ENCODE assay signal across 17 cellular contexts in the genomic region with DNA sequence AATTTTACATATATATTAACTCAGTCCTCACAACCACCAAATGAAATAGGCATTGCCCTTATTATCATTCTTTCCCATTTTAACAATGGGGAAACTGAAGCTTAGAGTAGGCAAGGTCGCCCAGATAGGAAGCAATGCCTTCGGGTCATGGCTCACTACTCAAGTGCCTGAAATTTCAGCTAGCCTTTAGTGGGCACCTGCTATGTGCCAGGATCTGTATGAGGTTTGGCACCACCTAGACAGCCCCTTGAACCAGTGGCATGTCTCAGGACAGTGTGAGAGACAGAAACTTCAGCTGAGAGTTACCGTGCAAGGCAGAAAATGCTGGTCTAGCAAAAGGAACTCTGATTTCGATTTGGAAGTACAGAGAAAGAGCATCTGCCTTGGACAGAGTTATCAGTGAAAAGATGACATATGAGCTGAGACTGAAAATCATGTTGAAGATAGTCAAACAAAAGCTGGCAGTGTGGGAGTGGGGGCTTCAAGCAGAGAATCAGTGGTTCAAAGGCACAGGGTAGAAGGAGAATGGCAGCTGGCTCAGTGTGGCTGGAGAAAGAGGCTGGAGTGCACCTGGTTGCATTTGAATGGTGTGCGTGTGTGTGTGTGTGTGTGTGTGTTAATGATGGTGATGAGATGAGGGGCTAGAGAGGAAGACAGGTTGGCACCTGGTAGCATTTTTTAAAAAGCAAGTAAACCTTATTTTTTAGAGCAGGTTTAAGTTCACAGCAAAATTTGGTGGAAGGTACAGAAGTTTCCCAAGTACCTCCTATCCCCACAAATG. TPM values are rescaled to one million over a fixed set of nuclear protein-coding genes. Genes with fewer than 3 reads are reported as not detected.
DNase-seq lines count a peak whose midpoint lies in the region; ATAC-seq and TF ChIP-seq lines count a peak whose summit lies in the region.
"Had no signal": no experiment of that assay in that cellular context is flagged by ENCODE, and none has a peak within 500 bp of the region (broad histone marks: within the 10 kb centered on the region; RNA-seq: fewer than 3 reads in every experiment).

No MANE protein-coding gene starts in this region.

- no peak for TF ChIP-seq EP300 in sigmoid colon (IDR thresholded peaks at IDR 0.05)

- TF ChIP-seq CTCF in Loucy (conservative IDR thresholded peaks at IDR 0.05; ENCODE audit: low read length), result no peak
- TF ChIP-seq CTCF in brain microvascular endothelial cell (IDR thresholded peaks at IDR 0.05; ENCODE audit: low read depth, low read length, missing control alignments), result no peak
- no peak for TF ChIP-seq CTCF in sigmoid colon (IDR thresholded peaks at IDR 0.05)

- DNase-seq in activated CD4-positive, alpha-beta T cell treated with anti-CD3 and anti-CD28 coated beads, Interleukin-2, amount 10 ng/mL, durations not matched to agents 7 days and 5 days, result peak; percentile 23
- no peak for DNase-seq in activated CD4-positive, alpha-beta T cell treated with anti-CD3 and anti-CD28 coated beads for 4 hours
- DNase-seq in brain microvascular endothelial cell (no peak), sigmoid colon (peak; percentile 30), ecto neural progenitor cell (ENCODE audit: low spot score) (no peak)
- DNase-seq: DMS79, naive B cell, NCI-H1436 treated with DMSO at 0.1 percent for 48 hours, NCI-H526 treated with DMSO at 0.1 percent for 48 hours had no signal

- no peaks in the 10 kb centered on the region for H4K20me1 ChIP-seq in Loucy (ENCODE audit: insufficient read depth, low read length, poor library complexity, severe bottlenecking)

- no peaks in the 10 kb centered on the region for H3K27me3 Mint-ChIP-seq in activated CD4-positive, alpha-beta T cell treated with anti-CD3 and anti-CD28 coated beads, Interleukin-2, amount 10 ng/mL, durations not matched to agents 7 days and 5 days

- intact Hi-C loops in sigmoid colon (cut with DNase I), result no loop called here

- peaks cover 9% of the 10 kb centered on the region for H3K9me3 Mint-ChIP-seq in activated CD4-positive, alpha-beta T cell treated with anti-CD3 and anti-CD28 coated beads, Interleukin-2, amount 10 ng/mL, durations not matched to agents 7 days and 5 days

- H3F3A ChIP-seq in Loucy (ENCODE audit: low read depth), result 0 out of 2 replicates have a peak, but pooled peaks cover 5% of the 10 kb centered on the region

- H3K4me1 ChIP-seq in Loucy (ENCODE audit: insufficient read depth, low read length, poor library complexity, severe bottlenecking), result peaks cover 45% of the 10 kb centered on the region
- peaks cover 0 to 12% (median 11%) of the 10 kb centered on the region in 4 donors for H3K4me1 ChIP-seq in sigmoid colon

- H3K4me3 ChIP-seq in Loucy (ENCODE audit: low read length, poor library complexity, severe bottlenecking) (peak overlapping the region; percentile 59), brain microvascular endothelial cell (ENCODE audit: low read depth, low read length) (no peak overlapping the region), sigmoid colon (no peak overlapping the region)
- H3K4me3 ChIP-seq: HAP-1, vagina had no signal

- POLR2A ChIA-PET in activated CD4-positive, alpha-beta T cell treated with anti-CD3 and anti-CD28 coated beads, Interleukin-2, amount 10 ng/mL, durations not matched to agents 7 days and 5 days (lab: Charles Lee), result no interaction called here

- in situ Hi-C loops in brain microvascular endothelial cell (cut with HindIII; ENCODE audit: low pct_ligation_motif_present, low sequenced_read_pairs), result no loop called here

- peak overlapping the region; percentile 68 for H3K4me2 ChIP-seq in Loucy (ENCODE audit: low read depth, low read length, poor library complexity, severe bottlenecking)

- H3K27me3 ChIP-seq in Loucy (ENCODE audit: insufficient read depth, low read length, poor library complexity, severe bottlenecking) (no peaks in the 10 kb centered on the region), brain microvascular endothelial cell (replicated peaks) (no peaks in the 10 kb centered on the region), sigmoid colon (no peaks in the 10 kb centered on the region)
- H3K27me3 ChIP-seq: foreskin keratinocyte, vagina had no signal

- peak overlapping the region; percentile 96 for H3K27ac Mint-ChIP-seq in activated CD4-positive, alpha-beta T cell treated with anti-CD3 and anti-CD28 coated beads, Interleukin-2, amount 10 ng/mL, durations not matched to agents 7 days and 5 days

- no peaks in the 10 kb centered on the region for H3K9me2 ChIP-seq in Loucy (replicated peaks; ENCODE audit: low read depth, low read length)

- peak overlapping the region; percentile 51 for H3K4me3 Mint-ChIP-seq in activated CD4-positive, alpha-beta T cell treated with anti-CD3 and anti-CD28 coated beads, Interleukin-2, amount 10 ng/mL, durations not matched to agents 7 days and 5 days

- H3K9ac ChIP-seq in Loucy (ENCODE audit: low read depth, low read length, poor library complexity, severe bottlenecking), result no peak overlapping the region

- H3K9me3 ChIP-seq in Loucy (ENCODE audit: insufficient read depth, low read depth, low read length), result no peaks in the 10 kb centered on the region
- no peaks in the 10 kb centered on the region for H3K9me3 ChIP-seq in sigmoid colon
- H3K9me3 ChIP-seq: HAP-1, vagina had no signal

- H3K36me3 Mint-ChIP-seq in activated CD4-positive, alpha-beta T cell treated with anti-CD3 and anti-CD28 coated beads, Interleukin-2, amount 10 ng/mL, durations not matched to agents 7 days and 5 days (ENCODE audit: low read depth), result peaks cover 13% of the 10 kb centered on the region

- no peaks in the 10 kb centered on the region for H3K79me2 ChIP-seq in Loucy (ENCODE audit: insufficient read depth, low read length)

- TF ChIP-seq POLR2A in sigmoid colon (IDR thresholded peaks at IDR 0.05), result no peak

- H3K27ac ChIP-seq in brain microvascular endothelial cell (peak overlapping the region; percentile 92), sigmoid colon (no peak overlapping the region)
- H3K27ac ChIP-seq: foreskin keratinocyte, vagina had no signal

- ATAC-seq in GM19351 (IDR thresholded peaks at IDR 0.05; ENCODE audit: unreplicated experiment), result no peak
- ATAC-seq in HG03159 (IDR thresholded peaks at IDR 0.05; ENCODE audit: unreplicated experiment), result no peak
- ATAC-seq: foreskin keratinocyte, HepG2 had no signal

- H2AFZ ChIP-seq in Loucy (ENCODE audit: low read length), result 0 out of 2 replicates have a peak overlapping the region, but pooled peaks have one; percentile 16

- peaks cover 95% of the 10 kb centered on the region for H3K4me1 Mint-ChIP-seq in activated CD4-positive, alpha-beta T cell treated with anti-CD3 and anti-CD28 coated beads, Interleukin-2, amount 10 ng/mL, durations not matched to agents 7 days and 5 days

- CTCF ChIA-PET in activated CD4-positive, alpha-beta T cell treated with anti-CD3 and anti-CD28 coated beads, Interleukin-2, amount 10 ng/mL, durations not matched to agents 7 days and 5 days (lab: Charles Lee), result interaction anchor here (1.0 to 1.7 kb wide), 2 partner anchors 12 to 15 kb away, joined by 4 to 7 read pairs; no protein-coding TSS in a partner anchor

- WGBS in sigmoid colon, 2 donors, result 72 to 90% methylated on average over 5 of the region's 5 CpGs

- H3K36me3 ChIP-seq in Loucy (ENCODE audit: insufficient read depth, low read length), result no peaks in the 10 kb centered on the region
- no peaks in the 10 kb centered on the region for H3K36me3 ChIP-seq in brain microvascular endothelial cell (replicated peaks)
- H3K36me3 ChIP-seq in sigmoid colon, result no peaks in the 10 kb centered on the region
- H3K36me3 ChIP-seq: HAP-1, vagina had no signal

RNA-seq across cellular contexts. Expression of a gene that starts 29.1 kb away (rescaled TPM):
- total RNA-seq in activated CD4-positive, alpha-beta T cell treated with anti-CD3 and anti-CD28 coated beads, Interleukin-2, amount 10 ng/mL, durations not matched to agents 7 days and 5 days, result not detected
- 10 to 100 TPM; 11.8 to 17.6 (median 14.9) TPM for total RNA-seq in sigmoid colon
- polyA plus RNA-seq in sigmoid colon, result 1 to 10 TPM in 1 of 3 donors, under 1 TPM in 2; 0.60 to 2.3 (median 0.92) TPM
- total RNA-seq: HepG2, SK-MEL-5 had no signal
- polyA plus RNA-seq: HepG2 had no signal

Comparison
In these comparisons a context has a peak if more than half of its experiments do, and no peak if none do; other contexts are left out.
1. DNase-seq: peak in activated CD4-positive, alpha-beta T cell treated with anti-CD3 and anti-CD28 coated beads, Interleukin-2, amount 10 ng/mL, durations not matched to agents 7 days and 5 days (single experiment) and sigmoid colon (single experiment); none in activated CD4-positive, alpha-beta T cell treated with anti-CD3 and anti-CD28 coated beads for 4 hours (0 of 2), brain microvascular endothelial cell (single experiment) and ecto neural progenitor cell (single experiment).
2. RNA of a gene that starts 29.1 kb away (total RNA-seq): 11.8 to 17.6 TPM in sigmoid colon; not detected in activated CD4-positive, alpha-beta T cell treated with anti-CD3 and anti-CD28 coated beads, Interleukin-2, amount 10 ng/mL, durations not matched to agents 7 days and 5 days; every median in the first group is over 10 times any median in the second.